In the genomic region with DNA sequence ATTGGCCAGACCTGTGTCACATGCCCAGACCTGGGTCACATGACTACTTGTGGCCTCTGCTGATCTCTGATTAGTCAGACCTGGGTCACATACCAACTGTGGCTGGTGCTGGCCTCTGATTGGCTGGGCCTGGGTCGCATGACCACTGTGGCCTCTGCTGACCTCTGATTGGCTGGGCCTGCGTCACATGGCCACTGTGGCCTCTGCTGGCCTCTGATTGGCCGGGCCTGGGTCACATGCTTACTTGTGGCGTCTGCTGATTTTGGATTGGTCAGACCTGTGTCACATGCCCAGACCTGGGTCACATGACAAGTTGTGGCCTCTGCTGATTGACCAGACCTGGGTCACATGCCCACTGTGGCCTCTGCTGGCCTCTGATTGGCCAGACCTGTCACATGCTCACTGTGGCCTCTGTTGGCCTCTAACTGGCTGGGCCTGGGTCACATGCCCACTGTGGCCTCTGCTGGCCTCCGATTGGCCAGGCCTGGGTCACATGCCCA, we compare ENCODE assay signal across 22 cellular contexts.
DNase-seq lines count a peak whose midpoint lies in the region; FAIRE-seq and TF ChIP-seq lines count a peak whose summit lies in the region.
"Had no signal": no experiment of that assay in that cellular context is flagged by ENCODE, and none has a peak within 500 bp of the region (broad histone marks: within the 10 kb centered on the region; RNA-seq: fewer than 3 reads in every experiment).

No MANE protein-coding gene starts in this region.

- DNase-seq in Caki2 (ENCODE audit: low read depth) (peak; percentile 61), GM12891 (ENCODE audit: insufficient read length, low spot score) (no peak), H1 (ENCODE audit: low read depth in 1 of 2, low spot score in 2 of 2) (no peak), GF-D8 (lab: John Stamatoyannopoulos, UW) (no peak), DMS153 (lab: John Stamatoyannopoulos, UW) (no peak), NCI-H146 (lab: John Stamatoyannopoulos, UW) (no peak), uterus (no peak)
- DNase-seq: ACHN, COR-L47, EL, HFFc6, Kasumi-1, NCI-H1105 treated with DMSO at 0.1 percent for 48 hours, NCI-H1930, NCI-H446, NCI-H69, PC-9, SK-N-SH, T-helper 1 cell had no signal

- H3K9me3 ChIP-seq in OCI-LY3 (ENCODE audit: insufficient read depth, low read length) (no peaks in the 10 kb centered on the region), H1 (ENCODE audit: insufficient read depth in 2 of 2, low read depth in 1 of 2, low read length in 1 of 2) (peaks cover 8% of the 10 kb centered on the region in 2 experiments; a peak in 3 of 4 replicates), uterus (no peaks in the 10 kb centered on the region)
- H3K9me3 ChIP-seq: SK-N-SH had no signal

- TF ChIP-seq EP300 in H1 (IDR thresholded peaks at IDR 0.05; ENCODE audit: borderline replicate concordance in 1 of 2, low read depth in 2 of 2, low read length in 2 of 2), result no peak

- H2BK12ac ChIP-seq in H1 (ENCODE audit: low read depth, low read length), result no peak overlapping the region

- H4K91ac ChIP-seq in H1 (replicated peaks; ENCODE audit: insufficient read length, low read length), result no peak overlapping the region

- TF ChIP-seq RAD21 in H1 (IDR thresholded peaks at IDR 0.05 in 1 of 2, conservative IDR thresholded peaks at IDR 0.05 in 1 of 2; ENCODE audit: low read depth in 2 of 2, low read length in 2 of 2), result no peak

- FAIRE-seq in GM12891 (lab: Jason Lieb, UNC), result peak; percentile 16
- FAIRE-seq in H1 (lab: Jason Lieb, UNC), result no peak
- FAIRE-seq: H54, HepG2 had no signal

- H3K4me3 ChIP-seq in OCI-LY3 (ENCODE audit: low read length) (peak overlapping the region; percentile 15; the same call in 1 of the 2 replicates), H1 (ENCODE audit: extremely low read depth in 1 of 4, insufficient read depth in 2 of 4, low read depth in 3 of 4, low read length in 4 of 4) (no peak overlapping the region), uterus (no peak overlapping the region)
- H3K4me3 ChIP-seq: PC-9 had no signal

- POLR2A ChIA-PET in H1 (lab: Charles Lee; ENCODE audit: partially characterized antibody), result no interaction called here

- no peak overlapping the region for H3K14ac ChIP-seq in H1 (ENCODE audit: insufficient read length)

- H3K79me1 ChIP-seq in H1 (ENCODE audit: low read depth, low read length), result no peaks in the 10 kb centered on the region

- H4K5ac ChIP-seq in H1 (ENCODE audit: insufficient read length, low read depth, low read length), result no peak overlapping the region

- H3K4me1 ChIP-seq in OCI-LY3 (ENCODE audit: low read length) (peaks cover 45% of the 10 kb centered on the region), H1 (replicated peaks in 1 of 4; ENCODE audit: control insufficient read depth in 3 of 4, insufficient read depth in 4 of 4, low read length in 3 of 4) (peaks cover 0 to 3% (median 0%) of the 10 kb centered on the region in 4 experiments; a peak in 1 of 7 replicates), uterus (no peaks in the 10 kb centered on the region)

- H3K18ac ChIP-seq in H1 (ENCODE audit: extremely low read depth, low read length), result no peak overlapping the region

- H3K27ac ChIP-seq in OCI-LY3 (ENCODE audit: low read length), result peak overlapping the region; percentile 98
- H3K27ac ChIP-seq in H1 (ENCODE audit: low read depth, low read length), result no peak overlapping the region
- H3K27ac ChIP-seq in uterus, result no peak overlapping the region
- H3K27ac ChIP-seq: PC-9 had no signal

- H4K20me1 ChIP-seq in OCI-LY3 (ENCODE audit: insufficient read depth, low read length) (no peaks in the 10 kb centered on the region), H1 (replicated peaks in 1 of 2; ENCODE audit: control insufficient read depth in 1 of 2, insufficient read depth in 2 of 2, low read length in 2 of 2) (no peaks in the 10 kb centered on the region)

- H3K36me3 ChIP-seq in OCI-LY3 (replicated peaks; ENCODE audit: low read depth, low read length), result peaks cover 25% of the 10 kb centered on the region
- no peaks in the 10 kb centered on the region for H3K36me3 ChIP-seq in H1 (ENCODE audit: control insufficient read depth in 2 of 4, insufficient read depth in 4 of 4, low read length in 3 of 4)
- no peaks in the 10 kb centered on the region for H3K36me3 ChIP-seq in uterus

- peak overlapping the region; percentile 90 for H3K4me2 ChIP-seq in OCI-LY3 (ENCODE audit: low read length)
- H3K4me2 ChIP-seq in H1 (ENCODE audit: insufficient read depth in 1 of 2, low read depth in 2 of 2, low read length in 2 of 2), result no peak overlapping the region
- H3K4me2 ChIP-seq: PC-9, SK-N-SH had no signal

- H3K4ac ChIP-seq in H1 (replicated peaks; ENCODE audit: insufficient read length, low read depth, low read length), result no peak overlapping the region

- no peak overlapping the region for H2BK20ac ChIP-seq in H1 (ENCODE audit: low read length)

- no peak overlapping the region for H2BK15ac ChIP-seq in H1 (ENCODE audit: low read length)

- no peak overlapping the region for H2BK5ac ChIP-seq in H1 (ENCODE audit: low read depth, low read length)

- H3K23ac ChIP-seq in H1 (ENCODE audit: insufficient read length), result no peak overlapping the region

- TF ChIP-seq POLR2A in GM12891 (IDR thresholded peaks at IDR 0.05; ENCODE audit: low read depth, low read length) (no peak), H1 (IDR thresholded peaks at IDR 0.05; ENCODE audit: control extremely low read depth in 1 of 2, low read depth in 2 of 2, low read length in 2 of 2) (no peak), uterus (IDR thresholded peaks at IDR 0.05) (no peak)

- TF ChIP-seq CTCF in OCI-LY3 (IDR thresholded peaks at IDR 0.05; ENCODE audit: low read depth, low read length), result no peak
- no peak for TF ChIP-seq CTCF in H1 (IDR thresholded peaks at IDR 0.05; ENCODE audit: control extremely low read depth in 1 of 3, insufficient read depth in 1 of 3, low read depth in 1 of 3, low read length in 3 of 3)
- no peak for TF ChIP-seq CTCF in uterus (IDR thresholded peaks at IDR 0.05)

- H3K9ac ChIP-seq in OCI-LY3 (ENCODE audit: low read length), result peak overlapping the region; percentile 85; the same call in 1 of the 2 replicates
- no peak overlapping the region for H3K9ac ChIP-seq in H1 (replicated peaks in 1 of 4; ENCODE audit: extremely low read depth in 1 of 4, low read depth in 3 of 4, low read length in 3 of 4)
- H3K9ac ChIP-seq: SK-N-SH had no signal

- CTCF ChIA-PET in H1 (lab: Charles Lee; ENCODE audit: partially characterized antibody), result no interaction called here

- no peak overlapping the region for H3K56ac ChIP-seq in H1 (replicated peaks; ENCODE audit: insufficient read length, low read depth, low read length)

- in situ Hi-C loops in Caki2 (cut with HindIII; ENCODE audit: low pct_unique_long_range_greater_than_20kb, low sequenced_read_pairs), result no loop called here

- no peaks in the 10 kb centered on the region for H3K27me3 ChIP-seq in OCI-LY3 (ENCODE audit: low read depth, low read length)
- no peaks in the 10 kb centered on the region for H3K27me3 ChIP-seq in H1 (replicated peaks in 1 of 4; ENCODE audit: control insufficient read depth in 3 of 4, extremely low read depth in 1 of 4, insufficient read depth in 3 of 4, low read length in 3 of 4)
- no peaks in the 10 kb centered on the region for H3K27me3 ChIP-seq in uterus

- WGBS in H1 (ENCODE audit: extremely low coverage in 1 of 2, insufficient coverage in 1 of 2, insufficient read length in 1 of 2, insufficient replicate concordance in 2 of 2, low coverage in 1 of 2, low lambda C conversion rate in 2 of 2, missing lambda C conversion rate in 1 of 2), 2 experiments, result 93% methylated on average over 5 of the region's 5 CpGs; no CpG with 5 or more reads in 1 of the 2 experiments

- intact Hi-C loops in uterus (cut with DNase I; ENCODE audit: low total_unique reads), result no loop called here

- peaks cover 23% of the 10 kb centered on the region for H3K79me2 ChIP-seq in OCI-LY3 (ENCODE audit: low read length)
- H3K79me2 ChIP-seq in H1 (ENCODE audit: control insufficient read depth in 1 of 2, insufficient read depth in 2 of 2, low read length in 2 of 2), result no peaks in the 10 kb centered on the region

- H2BK120ac ChIP-seq in H1 (replicated peaks; ENCODE audit: low read depth, low read length), result no peak overlapping the region

- peak overlapping the region; percentile 64 for H2AFZ ChIP-seq in OCI-LY3 (ENCODE audit: low read depth, low read length)
- H2AFZ ChIP-seq in H1 (ENCODE audit: low read length), result no peak overlapping the region
- H2AFZ ChIP-seq: PC-9 had no signal

- H2AK5ac ChIP-seq in H1 (ENCODE audit: low read depth, low read length), result no peak overlapping the region

- no peaks in the 10 kb centered on the region; the same call in 1 of the 2 replicates for H3K23me2 ChIP-seq in H1 (ENCODE audit: low read depth, low read length)

- H4K8ac ChIP-seq in H1 (ENCODE audit: extremely low read depth, insufficient read depth, low read length), result peak overlapping the region; percentile 71; the same call in 1 of the 2 replicates

TF ChIP-seq in GM12891, 5 proteins besides CTCF, POLR2A, EP300 and RAD21:
- TF ChIP-seq PAX5 (IDR thresholded peaks at IDR 0.05; ENCODE audit: insufficient read depth, low read length, severe bottlenecking) (no peak), POLR2AphosphoS5 (IDR thresholded peaks at IDR 0.05; ENCODE audit: low read depth, low read length) (no peak)

TF ChIP-seq in H1, 55 proteins besides CTCF, POLR2A, EP300 and RAD21 (continues in another document):
- TF ChIP-seq SP4 (IDR thresholded peaks at IDR 0.05; ENCODE audit: low read length), result no peak
- TF ChIP-seq, protein P1, sequence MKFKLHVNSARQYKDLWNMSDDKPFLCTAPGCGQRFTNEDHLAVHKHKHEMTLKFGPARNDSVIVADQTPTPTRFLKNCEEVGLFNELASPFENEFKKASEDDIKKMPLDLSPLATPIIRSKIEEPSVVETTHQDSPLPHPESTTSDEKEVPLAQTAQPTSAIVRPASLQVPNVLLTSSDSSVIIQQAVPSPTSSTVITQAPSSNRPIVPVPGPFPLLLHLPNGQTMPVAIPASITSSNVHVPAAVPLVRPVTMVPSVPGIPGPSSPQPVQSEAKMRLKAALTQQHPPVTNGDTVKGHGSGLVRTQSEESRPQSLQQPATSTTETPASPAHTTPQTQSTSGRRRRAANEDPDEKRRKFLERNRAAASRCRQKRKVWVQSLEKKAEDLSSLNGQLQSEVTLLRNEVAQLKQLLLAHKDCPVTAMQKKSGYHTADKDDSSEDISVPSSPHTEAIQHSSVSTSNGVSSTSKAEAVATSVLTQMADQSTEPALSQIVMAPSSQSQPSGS (IDR thresholded peaks at IDR 0.05; ENCODE audit: low read length), result no peak
- TF ChIP-seq HDAC2 (IDR thresholded peaks at IDR 0.05; ENCODE audit: borderline replicate concordance in 1 of 2, low read depth in 2 of 2, low read length in 2 of 2), result no peak
- no peak for TF ChIP-seq SAP30 (IDR thresholded peaks at IDR 0.05; ENCODE audit: insufficient read depth, insufficient replicate concordance, low read length)
- no peak for TF ChIP-seq CTBP2 (IDR thresholded peaks at IDR 0.05; ENCODE audit: borderline replicate concordance, insufficient read depth, insufficient read length, low read length)
- no peak for TF ChIP-seq SP2 (IDR thresholded peaks at IDR 0.05; ENCODE audit: low read length)
- TF ChIP-seq JUND (IDR thresholded peaks at IDR 0.05; ENCODE audit: low read length), result no peak
- TF ChIP-seq SIN3A (conservative IDR thresholded peaks at IDR 0.05 in 1 of 2, IDR thresholded peaks at IDR 0.05 in 1 of 2; ENCODE audit: low read depth in 1 of 2, low read length in 2 of 2), result no peak
- no peak for TF ChIP-seq CBX5 (IDR thresholded peaks at IDR 0.05; ENCODE audit: low read depth, low read length)
